In genomic region chr21:29650561-29651022, GRCh38 we compare ENCODE assay signal across 32 cellular contexts.
DNase-seq lines count a peak whose midpoint lies in the region; FAIRE-seq and TF ChIP-seq lines count a peak whose summit lies in the region.
"Had no signal": no experiment of that assay in that cellular context is flagged by ENCODE, and none has a peak within 500 bp of the region (broad histone marks: within the 10 kb centered on the region; RNA-seq: fewer than 3 reads in every experiment).

No MANE protein-coding gene starts in this region.

- no peak for TF ChIP-seq RAD21 in neural cell (conservative IDR thresholded peaks at IDR 0.05)

- no peaks in the 10 kb centered on the region for H3K27me3 Mint-ChIP-seq in CD14-positive monocyte (ENCODE audit: low read depth in 3 of 3)
- H3K27me3 Mint-ChIP-seq: CD4-positive, alpha-beta memory T cell had no signal

- H4K20me1 ChIP-seq in neural cell (ENCODE audit: insufficient read depth): no peaks in the 10 kb centered on the region
- H4K20me1 ChIP-seq: BLaER1 treated with 17β-estradiol and CSF1 and Interleukin-3, amounts not matched to agents 10 nM and 100 nM had no signal

- no peak overlapping the region for H3K27ac Mint-ChIP-seq in CD14-positive monocyte
- H3K27ac Mint-ChIP-seq: CD4-positive, alpha-beta memory T cell; GM23338; HFFc6; T-helper 2 cell treated with Interferon-gamma antibody and Interleukin-4, amounts not matched to agents 5 μg/mL and 100 μg/mL, for 36 hours had no signal

- no peaks in the 10 kb centered on the region for H3K27me3 ChIP-seq in bronchial epithelial cell (ENCODE audit: control insufficient read depth, insufficient read depth, low read length)
- H3K27me3 ChIP-seq in neural cell (ENCODE audit: insufficient read depth, low read depth, low read length): no peaks in the 10 kb centered on the region
- H3K27me3 ChIP-seq: BLaER1 treated with 17β-estradiol and CSF1 and Interleukin-3, amounts not matched to agents 10 nM and 100 nM; Peyer's patch; SJSA1 had no signal

- no peaks in the 10 kb centered on the region for H3F3A ChIP-seq in neural cell (ENCODE audit: insufficient read depth, low read length, poor library complexity, severe bottlenecking)

- FAIRE-seq in bronchial epithelial cell (lab: Jason Lieb, UNC): peak; percentile 73
- FAIRE-seq in RCC 7860 (lab: Jason Lieb, UNC): no peak
- FAIRE-seq: A549, GM12891, HepG2 had no signal

- H3K9me2 ChIP-seq in neural cell (ENCODE audit: insufficient read depth, low read length): no peaks in the 10 kb centered on the region

- H3K9ac ChIP-seq in neural cell (ENCODE audit: low read length): no peak overlapping the region
- H3K9ac ChIP-seq: BLaER1 treated with 17β-estradiol and CSF1 and Interleukin-3, amounts not matched to agents 10 nM and 100 nM had no signal

- H3K4me2 ChIP-seq in neural cell (ENCODE audit: low read length): no peak overlapping the region
- H3K4me2 ChIP-seq: A549; BLaER1 treated with 17β-estradiol and CSF1 and Interleukin-3, amounts not matched to agents 10 nM and 100 nM; GM23338 had no signal

- intact Hi-C loops in CD14-positive monocyte (cut with micrococcal nuclease): no loop called here

- no peak overlapping the region for H2AFZ ChIP-seq in neural cell (ENCODE audit: low read depth, low read length)
- H2AFZ ChIP-seq: GM23338 had no signal

- no peak overlapping the region for H3K4me3 Mint-ChIP-seq in CD14-positive monocyte
- H3K4me3 Mint-ChIP-seq: CD4-positive, alpha-beta memory T cell; GM23338; HFFc6; T-helper 2 cell treated with Interferon-gamma antibody and Interleukin-4, amounts not matched to agents 5 μg/mL and 100 μg/mL, for 36 hours had no signal

- TF ChIP-seq EP300 in neural cell (conservative IDR thresholded peaks at IDR 0.05; ENCODE audit: poor library complexity, severe bottlenecking): peak; percentile 53

- no peak overlapping the region for H3K4me3 ChIP-seq in bronchial epithelial cell (ENCODE audit: low read depth, low read length)
- no peak overlapping the region for H3K4me3 ChIP-seq in neural cell (ENCODE audit: low read length)
- H3K4me3 ChIP-seq: A549; BLaER1 treated with 17β-estradiol and CSF1 and Interleukin-3, amounts not matched to agents 10 nM and 100 nM; GM23338; HAP-1; Peyer's patch; SJSA1 had no signal

- peaks cover 6 to 13% of the 10 kb centered on the region in 2 donors for H3K36me3 Mint-ChIP-seq in CD14-positive monocyte
- H3K36me3 Mint-ChIP-seq: CD4-positive, alpha-beta memory T cell had no signal

- no peak overlapping the region for H3K27ac ChIP-seq in neural cell (ENCODE audit: low read length)
- H3K27ac ChIP-seq: A549; BLaER1 treated with 17β-estradiol and CSF1 and Interleukin-3, amounts not matched to agents 10 nM and 100 nM; Peyer's patch; SJSA1 had no signal

- H3K36me3 ChIP-seq in bronchial epithelial cell (ENCODE audit: control insufficient read depth, insufficient read depth, low read length) (no peaks in the 10 kb centered on the region), neural cell (ENCODE audit: insufficient read depth, low read length) (no peaks in the 10 kb centered on the region)
- H3K36me3 ChIP-seq: BLaER1 treated with 17β-estradiol and CSF1 and Interleukin-3, amounts not matched to agents 10 nM and 100 nM; HAP-1; Peyer's patch; SJSA1 had no signal

- no peaks in the 10 kb centered on the region for H3K79me2 ChIP-seq in neural cell (replicated peaks; ENCODE audit: insufficient read depth, low read length)

- H3K4me1 Mint-ChIP-seq in CD14-positive monocyte: peaks cover 26% of the 10 kb centered on the region
- H3K4me1 Mint-ChIP-seq: GM23338 had no signal

- H3K9me3 Mint-ChIP-seq in CD14-positive monocyte: peaks cover 0 to 4% (median 0%) of the 10 kb centered on the region in 7 donors
- H3K9me3 Mint-ChIP-seq: GM23338, HFFc6 had no signal

- TF ChIP-seq CTCF in bronchial epithelial cell (IDR thresholded peaks at IDR 0.05; ENCODE audit: insufficient read depth, low read length, severe bottlenecking): no peak
- no peak for TF ChIP-seq CTCF in neural cell (IDR thresholded peaks at IDR 0.05; ENCODE audit: poor library complexity, severe bottlenecking)
- TF ChIP-seq CTCF in CD14-positive monocyte (IDR thresholded peaks at IDR 0.05): no peak

- DNase-seq in NCI-H1694 treated with DMSO at 0.1 percent for 48 hours (lab: John Stamatoyannopoulos, UW): peak; percentile 66
- DNase-seq in NCI-H82 (lab: John Stamatoyannopoulos, UW): peak; percentile 88
- no peak for DNase-seq in bronchial epithelial cell (ENCODE audit: low read depth)
- no peak for DNase-seq in CD14-positive monocyte (ENCODE audit: low spot score)
- no peak for DNase-seq in GM19238 (ENCODE audit: insufficient read length, low spot score)
- no peak for DNase-seq in NOMO-1 (lab: John Stamatoyannopoulos, UW; ENCODE audit: unreplicated experiment in 2 of 2)
- no peak for DNase-seq in RCC 7860 (ENCODE audit: low spot score)
- DNase-seq: AML-193; CD4-positive, alpha-beta memory T cell; DMS 273 treated with DMSO at 0.1 percent for 48 hours; DMS79; EL; GF-D8; HFFc6; Kasumi-1; NCI-H1105 treated with DMSO at 0.1 percent for 48 hours; NCI-H146; NCI-H2029 treated with DMSO at 0.1 percent for 48 hours; NCI-H345; NCI-H510A treated with DMSO at 0.1 percent for 48 hours; NCI-H774; Peyer's patch; T-helper 1 cell had no signal

- no peaks in the 10 kb centered on the region for H3K9me3 ChIP-seq in neural cell (ENCODE audit: low read length)
- H3K9me3 ChIP-seq: A549, HAP-1, Peyer's patch, SJSA1 had no signal

TF ChIP-seq in neural cell, 6 proteins besides CTCF, POLR2A, EP300 and RAD21:
- TF ChIP-seq MXI1 (conservative IDR thresholded peaks at IDR 0.05; ENCODE audit: poor library complexity, severe bottlenecking) (no peak), POLR2AphosphoS5 (IDR thresholded peaks at IDR 0.05) (peak; percentile 21)

Comparison
In these comparisons a context has a peak if more than half of its experiments do, and no peak if none do; other contexts are left out.
1. DNase-seq: peak in NCI-H1694 treated with DMSO at 0.1 percent for 48 hours (single experiment) and NCI-H82 (single experiment); none in bronchial epithelial cell (single experiment), CD14-positive monocyte (single experiment), GM19238 (single experiment), NOMO-1 (0 of 2) and RCC 7860 (single experiment).